26 cellular contexts compared by ENCODE assay signal in genomic region chr4:172521171-172521570, GRCh38.
"Had no signal": no experiment of that assay in that cellular context is flagged by ENCODE, and none has a peak within 500 bp of the region (broad histone marks: within the 10 kb centered on the region; RNA-seq: fewer than 3 reads in every experiment).

No MANE protein-coding gene starts in this region.

- H3K27me3 Mint-ChIP-seq: naive thymus-derived CD4-positive, alpha-beta T cell; natural killer cell treated with Interleukin-12 subunit alpha and Interleukin-12 subunit beta and Interleukin-15 and Interleukin-18, amount 100 ng/mL, for 72 hours; stimulated activated naive CD8-positive, alpha-beta T cell treated with anti-CD3 and anti-CD28 coated beads, Interleukin-15, Interleukin-2, amounts not matched to agents 100 ng/mL and 50 ng/mL, for 24 hours; type B pancreatic cell had no signal

- H3K36me3 ChIP-seq: left ventricle myocardium inferior, pancreas, prostate gland, spleen, tibial nerve, uterus had no signal

- H3K27ac ChIP-seq: left ventricle myocardium inferior, pancreas, prostate gland, spleen, tibial nerve, uterus had no signal

- DNase-seq: hypothalamus; immature natural killer cell; islet precursor cell; left ventricle myocardium inferior; mesendoderm; naive thymus-derived CD4-positive, alpha-beta T cell; nucleus accumbens; pancreas; posterior cingulate gyrus; retina; right cardiac atrium; small intestine; spleen; stimulated activated CD4-positive, alpha-beta T cell treated with anti-CD3 and anti-CD28 coated beads, Interleukin-4, amount 100 ng/mL, for 24 hours; stimulated activated naive CD4-positive, alpha-beta T cell; uterus had no signal

- H3K27ac Mint-ChIP-seq: immature natural killer cell; mesothelial cell of epicardium; naive thymus-derived CD4-positive, alpha-beta T cell; natural killer cell treated with Interleukin-12 subunit alpha and Interleukin-12 subunit beta and Interleukin-15 and Interleukin-18, amount 100 ng/mL, for 72 hours; stimulated activated effector memory CD8-positive, alpha-beta T cell treated with anti-CD3 and anti-CD28 coated beads, Interleukin-12 subunit alpha, Interleukin-12 subunit beta, amount 100 ng/mL, for 72 hours; stimulated activated naive CD8-positive, alpha-beta T cell treated with anti-CD3 and anti-CD28 coated beads, Interleukin-15, Interleukin-2, amounts not matched to agents 100 ng/mL and 50 ng/mL, for 24 hours; type B pancreatic cell had no signal

- H3K27me3 ChIP-seq: pancreas, spleen, tibial nerve, uterus had no signal

- H3K4me3 Mint-ChIP-seq: immature natural killer cell; mesothelial cell of epicardium; naive thymus-derived CD4-positive, alpha-beta T cell; natural killer cell treated with Interleukin-12 subunit alpha and Interleukin-12 subunit beta and Interleukin-15 and Interleukin-18, amount 100 ng/mL, for 72 hours; neural crest cell; stimulated activated effector memory CD8-positive, alpha-beta T cell treated with anti-CD3 and anti-CD28 coated beads, Interleukin-12 subunit alpha, Interleukin-12 subunit beta, amount 100 ng/mL, for 72 hours; stimulated activated naive CD8-positive, alpha-beta T cell treated with anti-CD3 and anti-CD28 coated beads, Interleukin-15, Interleukin-2, amounts not matched to agents 100 ng/mL and 50 ng/mL, for 24 hours; type B pancreatic cell had no signal

- H3K4me3 ChIP-seq: left ventricle myocardium inferior, lung, pancreas, prostate gland, spleen, tibial nerve, uterus had no signal

- H3K9me3 ChIP-seq: left ventricle myocardium inferior, pancreas, prostate gland, spleen, tibial nerve, uterus had no signal

- H3K9me3 Mint-ChIP-seq: mesothelial cell of epicardium; natural killer cell treated with Interleukin-12 subunit alpha and Interleukin-12 subunit beta and Interleukin-15 and Interleukin-18, amount 100 ng/mL, for 72 hours; neural crest cell; stimulated activated naive CD8-positive, alpha-beta T cell treated with anti-CD3 and anti-CD28 coated beads, Interleukin-15, Interleukin-2, amounts not matched to agents 100 ng/mL and 50 ng/mL, for 24 hours; type B pancreatic cell had no signal

- ATAC-seq: naive thymus-derived CD4-positive, alpha-beta T cell; natural killer cell treated with Interleukin-12 subunit alpha and Interleukin-12 subunit beta and Interleukin-15 and Interleukin-18, amount 100 ng/mL, for 72 hours; pancreas; right cardiac atrium; sciatic nerve; stimulated activated effector memory CD8-positive, alpha-beta T cell treated with anti-CD3 and anti-CD28 coated beads, Interleukin-12 subunit alpha, Interleukin-12 subunit beta, amount 100 ng/mL, for 72 hours had no signal

- H3K36me3 Mint-ChIP-seq: immature natural killer cell; mesothelial cell of epicardium; naive thymus-derived CD4-positive, alpha-beta T cell; natural killer cell treated with Interleukin-12 subunit alpha and Interleukin-12 subunit beta and Interleukin-15 and Interleukin-18, amount 100 ng/mL, for 72 hours; stimulated activated effector memory CD8-positive, alpha-beta T cell treated with anti-CD3 and anti-CD28 coated beads, Interleukin-12 subunit alpha, Interleukin-12 subunit beta, amount 100 ng/mL, for 72 hours; type B pancreatic cell had no signal

- H3K4me1 Mint-ChIP-seq: immature natural killer cell; mesothelial cell of epicardium; neural crest cell; stimulated activated effector memory CD8-positive, alpha-beta T cell treated with anti-CD3 and anti-CD28 coated beads, Interleukin-12 subunit alpha, Interleukin-12 subunit beta, amount 100 ng/mL, for 72 hours had no signal
